Comparison of ENCODE assay signal across 8 cellular contexts in the genomic region with DNA sequence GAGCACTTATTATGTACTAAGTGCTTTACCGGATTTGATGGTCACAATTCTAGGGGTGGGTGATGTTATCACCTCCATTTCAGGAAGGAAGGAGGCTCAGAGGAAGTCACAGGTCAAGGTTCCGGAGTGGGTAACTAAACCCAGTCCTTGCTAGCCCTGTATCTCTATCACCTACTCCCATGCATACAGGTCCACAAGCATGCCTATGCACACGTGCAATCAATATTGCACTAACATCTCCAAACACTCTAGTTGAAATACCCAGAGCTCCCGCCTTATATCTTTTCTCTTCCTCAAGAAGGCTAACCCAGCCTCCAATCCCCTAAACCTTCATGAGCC. TPM values are rescaled to one million over a fixed set of nuclear protein-coding genes. Genes with fewer than 3 reads are reported as not detected.
DNase-seq lines count a peak whose midpoint lies in the region; ATAC-seq and TF ChIP-seq lines count a peak whose summit lies in the region.

No MANE protein-coding gene starts in this region.

- DNase-seq in PC-3 (no peak), neural progenitor cell (ENCODE audit: low spot score) (no peak), NCI-H1436 (lab: John Stamatoyannopoulos, UW) (no peak), NCI-H1105 (lab: John Stamatoyannopoulos, UW) (no peak), NCI-H446 treated with DMSO at 0.1 percent for 48 hours (lab: John Stamatoyannopoulos, UW) (no peak), SHP77 (lab: John Stamatoyannopoulos, UW) (no peak)
- DNase-seq in effector memory CD8-positive, alpha-beta T cell, result peak; percentile 54 to 66 (median 58)

- H3K4me3 Mint-ChIP-seq in effector memory CD8-positive, alpha-beta T cell, result peak overlapping the region; percentile 95 to 98
- H3K4me3 Mint-ChIP-seq in neural progenitor cell, result peak overlapping the region; percentile 89

- no peaks in the 10 kb centered on the region for H3K9me3 ChIP-seq in PC-3 (ENCODE audit: low read length)
- H3K9me3 ChIP-seq in neural progenitor cell (ENCODE audit: low read depth), result no peaks in the 10 kb centered on the region

- no peaks in the 10 kb centered on the region for H3K27me3 Mint-ChIP-seq in effector memory CD8-positive, alpha-beta T cell
- H3K27me3 Mint-ChIP-seq in neural progenitor cell (ENCODE audit: insufficient read depth, low read depth), result peaks cover 22% of the 10 kb centered on the region

- H3K79me2 ChIP-seq in PC-3 (ENCODE audit: low read length) (no peaks in the 10 kb centered on the region), neural progenitor cell (ENCODE audit: low read depth) (no peaks in the 10 kb centered on the region)

- H3K27me3 ChIP-seq in PC-3 (ENCODE audit: low read length), result no peaks in the 10 kb centered on the region
- H3K27me3 ChIP-seq in neural progenitor cell, result peaks cover 35% of the 10 kb centered on the region

- no peaks in the 10 kb centered on the region for H3K9me2 ChIP-seq in PC-3 (replicated peaks; ENCODE audit: low read length)

- CTCF ChIA-PET in PC-3 (lab: Charles Lee), result no interaction called here

- H3K4me1 Mint-ChIP-seq in effector memory CD8-positive, alpha-beta T cell (ENCODE audit: low read depth in 2 of 2), result peaks cover 50 to 67% of the 10 kb centered on the region in 2 donors
- H3K4me1 Mint-ChIP-seq in neural progenitor cell, result peaks cover 40% of the 10 kb centered on the region

- H4K20me1 ChIP-seq in PC-3 (ENCODE audit: low read length) (no peaks in the 10 kb centered on the region), neural progenitor cell (ENCODE audit: low read depth) (no peaks in the 10 kb centered on the region)

- H3K27ac Mint-ChIP-seq in effector memory CD8-positive, alpha-beta T cell, result peak overlapping the region; percentile 100
- peak overlapping the region; percentile 92 for H3K27ac Mint-ChIP-seq in neural progenitor cell

- peak overlapping the region; percentile 89 for H3K4me2 ChIP-seq in PC-3 (ENCODE audit: low read length)
- peak overlapping the region; percentile 84 for H3K4me2 ChIP-seq in neural progenitor cell

- H3K36me3 Mint-ChIP-seq in effector memory CD8-positive, alpha-beta T cell (ENCODE audit: insufficient read depth), result peaks cover 60% of the 10 kb centered on the region
- no peaks in the 10 kb centered on the region for H3K36me3 Mint-ChIP-seq in neural progenitor cell

- H3K4me1 ChIP-seq in PC-3 (ENCODE audit: insufficient read depth, low read length), result peaks cover 26% of the 10 kb centered on the region
- H3K4me1 ChIP-seq in neural progenitor cell, result no peaks in the 10 kb centered on the region

- H3K36me3 ChIP-seq in PC-3 (ENCODE audit: low read depth, low read length), result no peaks in the 10 kb centered on the region
- no peaks in the 10 kb centered on the region for H3K36me3 ChIP-seq in neural progenitor cell

- intact Hi-C loops in PC-3 (cut with micrococcal nuclease), result loop anchor here (2.0 kb wide), 1 partner anchor 17 kb away; the partner anchor contains the start of gene FOSB

- TF ChIP-seq CTCF in PC-3 (conservative IDR thresholded peaks at IDR 0.05; ENCODE audit: low read depth, low read length), result no peak
- TF ChIP-seq CTCF in neural progenitor cell (IDR thresholded peaks at IDR 0.05), result no peak

- H3F3A ChIP-seq in PC-3 (ENCODE audit: low read length, unreplicated experiment) (no peaks in the 10 kb centered on the region), neural progenitor cell (ENCODE audit: low read depth) (peaks cover 44% of the 10 kb centered on the region)

- H3K27ac ChIP-seq in PC-3 (ENCODE audit: low read length), result peak overlapping the region; percentile 78
- no peak overlapping the region for H3K27ac ChIP-seq in neural progenitor cell

- peak overlapping the region; percentile 80 for H2AFZ ChIP-seq in PC-3 (ENCODE audit: low read length)
- peak overlapping the region; percentile 94 for H2AFZ ChIP-seq in neural progenitor cell (replicated peaks)

- POLR2A ChIA-PET in PC-3 (lab: Charles Lee; ENCODE audit: unreplicated experiment), result interaction anchor here (0.7 to 1.1 kb wide), 2 partner anchors 19 to 127 kb away, joined by 3 to 4 read pairs; no protein-coding TSS in a partner anchor

- H3K4me3 ChIP-seq in PC-3 (ENCODE audit: low read length) (peak overlapping the region; percentile 70), neural progenitor cell (peak overlapping the region; percentile 61)

- no peaks in the 10 kb centered on the region for H3K9me3 Mint-ChIP-seq in effector memory CD8-positive, alpha-beta T cell
- H3K9me3 Mint-ChIP-seq in neural progenitor cell, result peaks cover 2% of the 10 kb centered on the region

- no TSS peak for BruUV-seq in PC-3 (replicated peaks; lab: Mats Ljungman, UMichigan)

- peak overlapping the region; percentile 90 for H3K9ac ChIP-seq in PC-3 (ENCODE audit: low read length)
- H3K9ac ChIP-seq in neural progenitor cell, result no peak overlapping the region

- ATAC-seq in GM18511 (IDR thresholded peaks at IDR 0.05; ENCODE audit: unreplicated experiment) (peak; percentile 34), PC-3 (peak; percentile 8; the same call in 1 of the 2 replicates)
- peak; percentile 57 for ATAC-seq in effector memory CD8-positive, alpha-beta T cell (replicated peaks)

RNA-seq across cellular contexts. Expression of gene FOSB, which starts 17.8 kb away (rescaled TPM):
- total RNA-seq in PC-3 (2014; rRNA removed) (35.8 and 60.5 TPM in 2 replicates), neural progenitor cell (ENCODE audit: low replicate concordance) (2.3 and 5.4 TPM in 2 replicates)

RNA-seq across cellular contexts. Expression of gene ERCC1, which starts 26.3 kb away (rescaled TPM):
- total RNA-seq in PC-3 (2014; rRNA removed) (56.2 and 57.3 TPM in 2 replicates), neural progenitor cell (ENCODE audit: low replicate concordance) (46.0 and 74.5 TPM in 2 replicates)

RNA-seq across cellular contexts. Expression of gene POLR1G, which starts 43.6 kb away (rescaled TPM):
- 25.9 and 43.0 TPM in 2 replicates for total RNA-seq in PC-3 (2014; rRNA removed)
- 5.5 and 6.8 TPM in 2 replicates for total RNA-seq in neural progenitor cell (ENCODE audit: low replicate concordance)

RNA-seq across cellular contexts. Expression of gene PPP1R13L, which starts 45.1 kb away (rescaled TPM):
- total RNA-seq in PC-3 (2014; rRNA removed) (28.6 and 36.4 TPM in 2 replicates), neural progenitor cell (ENCODE audit: low replicate concordance) (2.9 and 8.6 TPM in 2 replicates)

RNA-seq across cellular contexts. Expression of gene RTN2, which starts 46.8 kb away (rescaled TPM):
- total RNA-seq in PC-3 (2014; rRNA removed), result 9.5 and 12.9 TPM in 2 replicates
- total RNA-seq in neural progenitor cell (ENCODE audit: low replicate concordance), result 4.8 and 10.4 TPM in 2 replicates

Comparison
In these comparisons a context has a peak if more than half of its experiments do, and no peak if none do; other contexts are left out.
1. DNase-seq: peak in effector memory CD8-positive, alpha-beta T cell (3 of 3); none in PC-3 (single experiment), neural progenitor cell (single experiment), NCI-H1436 (single experiment), NCI-H1105 (single experiment), NCI-H446 treated with DMSO at 0.1 percent for 48 hours (single experiment) and SHP77 (0 of 2).
2. Peak in every context shown above with its lines, with median percentiles within 50 percentile points of each other: ATAC-seq.